Comparison of ENCODE assay signal across 8 cellular contexts in the genomic region with DNA sequence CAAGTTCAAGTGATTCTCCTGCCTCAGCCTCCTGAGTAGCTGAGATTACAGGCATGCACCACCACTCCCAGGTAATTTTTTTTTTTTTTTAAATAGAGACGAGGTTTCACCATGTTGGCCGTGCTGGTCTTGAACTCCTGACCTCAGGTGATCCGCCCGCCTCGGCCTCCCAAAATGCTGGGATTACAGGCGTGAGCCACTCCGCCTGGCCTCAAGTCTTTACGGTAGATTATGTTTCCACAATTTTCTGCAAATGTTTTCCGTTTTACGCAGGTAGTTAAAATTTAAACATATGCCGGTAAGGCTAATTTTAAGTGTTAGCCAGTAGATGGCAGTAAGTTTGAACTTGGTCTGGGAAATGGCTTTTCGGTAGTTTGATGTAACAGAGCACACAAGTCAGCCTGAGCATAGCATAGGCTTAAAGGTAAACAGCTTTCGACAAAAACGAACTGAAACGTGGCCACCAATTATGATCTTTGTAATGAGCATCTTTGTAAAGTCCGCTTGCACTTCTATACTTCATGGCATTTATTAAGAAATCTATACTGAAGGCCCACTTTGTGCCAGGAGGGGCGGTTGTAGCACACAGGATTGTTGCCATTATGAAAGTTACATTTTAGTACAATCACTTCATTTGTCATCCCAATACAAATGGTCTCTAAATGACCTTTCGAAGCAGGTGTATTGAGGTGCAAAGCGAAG. TPM values are rescaled to one million over a fixed set of nuclear protein-coding genes. Genes with fewer than 3 reads are reported as not detected.
DNase-seq lines count a peak whose midpoint lies in the region; ATAC-seq and TF ChIP-seq lines count a peak whose summit lies in the region.

No MANE protein-coding gene starts in this region.

- H3K4me1 Mint-ChIP-seq in activated CD4-positive, alpha-beta T cell treated with anti-CD3 and anti-CD28 coated beads for 36 hours = peaks cover 19% of the 10 kb centered on the region
- peaks cover 20% of the 10 kb centered on the region for H3K4me1 Mint-ChIP-seq in activated CD8-positive, alpha-beta T cell treated with anti-CD3 and anti-CD28 coated beads, Interleukin-2, amount 10 ng/mL, durations not matched to agents 7 days and 5 days (ENCODE audit: low read depth)
- peaks cover 4% of the 10 kb centered on the region for H3K4me1 Mint-ChIP-seq in glutamatergic neuron (ENCODE audit: low read depth, unreplicated experiment)

- no peak overlapping the region for H3K27ac Mint-ChIP-seq in activated CD4-positive, alpha-beta T cell treated with anti-CD3 and anti-CD28 coated beads for 36 hours
- peak overlapping the region; percentile 9 for H3K27ac Mint-ChIP-seq in activated CD8-positive, alpha-beta T cell treated with anti-CD3 and anti-CD28 coated beads, Interleukin-2, amount 10 ng/mL, durations not matched to agents 7 days and 5 days
- no peak overlapping the region for H3K27ac Mint-ChIP-seq in glutamatergic neuron (ENCODE audit: unreplicated experiment)

- H3K27me3 Mint-ChIP-seq in activated CD4-positive, alpha-beta T cell treated with anti-CD3 and anti-CD28 coated beads for 36 hours = no peaks in the 10 kb centered on the region
- no peaks in the 10 kb centered on the region for H3K27me3 Mint-ChIP-seq in activated CD8-positive, alpha-beta T cell treated with anti-CD3 and anti-CD28 coated beads, Interleukin-2, amount 10 ng/mL, durations not matched to agents 7 days and 5 days (ENCODE audit: low read depth)
- H3K27me3 Mint-ChIP-seq in glutamatergic neuron (ENCODE audit: unreplicated experiment) = peaks cover 6% of the 10 kb centered on the region

- intact Hi-C loops in activated CD4-positive, alpha-beta T cell treated with anti-CD3 and anti-CD28 coated beads for 36 hours (cut with DNase I, micrococcal nuclease) = loop anchor here (1.0 to 2.0 kb wide), 4 partner anchors 261 to 551 kb away; no protein-coding TSS in a partner anchor

- H3K36me3 Mint-ChIP-seq in activated CD4-positive, alpha-beta T cell treated with anti-CD3 and anti-CD28 coated beads for 36 hours (ENCODE audit: low read depth) = no peaks in the 10 kb centered on the region
- no peaks in the 10 kb centered on the region for H3K36me3 Mint-ChIP-seq in activated CD8-positive, alpha-beta T cell treated with anti-CD3 and anti-CD28 coated beads, Interleukin-2, amount 10 ng/mL, durations not matched to agents 7 days and 5 days (ENCODE audit: low read depth)
- H3K36me3 Mint-ChIP-seq in glutamatergic neuron (ENCODE audit: unreplicated experiment) = no peaks in the 10 kb centered on the region

- peak overlapping the region; percentile 4 for H3K4me3 Mint-ChIP-seq in activated CD4-positive, alpha-beta T cell treated with anti-CD3 and anti-CD28 coated beads for 36 hours
- H3K4me3 Mint-ChIP-seq in activated CD8-positive, alpha-beta T cell treated with anti-CD3 and anti-CD28 coated beads, Interleukin-2, amount 10 ng/mL, durations not matched to agents 7 days and 5 days = peak overlapping the region; percentile 41
- no peak overlapping the region for H3K4me3 Mint-ChIP-seq in glutamatergic neuron (ENCODE audit: unreplicated experiment)

- peak; percentile 53 for TF ChIP-seq CTCF in glutamatergic neuron (IDR thresholded peaks at IDR 0.05; ENCODE audit: partially characterized antibody, unreplicated experiment)
- TF ChIP-seq CTCF in retinal pigment epithelial cell (conservative IDR thresholded peaks at IDR 0.05; ENCODE audit: low read depth, low read length) = peak; percentile 71

- no peak for DNase-seq in activated CD4-positive, alpha-beta T cell treated with anti-CD3 and anti-CD28 coated beads for 36 hours
- DNase-seq in activated CD4-positive, alpha-beta T cell treated with anti-CD3 and anti-CD28 coated beads for 1 hour = no peak
- DNase-seq in H4 (ENCODE audit: low spot score) (peak; percentile 80), NCI-H146 (lab: John Stamatoyannopoulos, UW) (peak; percentile 57), glutamatergic neuron (no peak), retinal pigment epithelial cell (ENCODE audit: low read depth) (peak; percentile 41)
- DNase-seq in activated CD8-positive, alpha-beta T cell treated with anti-CD3 and anti-CD28 coated beads, Interleukin-2, amount 10 ng/mL, durations not matched to agents 7 days and 5 days = no peak

- POLR2A ChIA-PET in activated CD4-positive, alpha-beta T cell treated with anti-CD3 and anti-CD28 coated beads for 36 hours (lab: Charles Lee) = no interaction called here
- POLR2A ChIA-PET in activated CD8-positive, alpha-beta T cell treated with anti-CD3 and anti-CD28 coated beads, Interleukin-2, amount 10 ng/mL, durations not matched to agents 7 days and 5 days (lab: Charles Lee) = no interaction called here

- H3K4me3 ChIP-seq in retinal pigment epithelial cell (ENCODE audit: low read length) = no peak overlapping the region

- CTCF ChIA-PET in activated CD4-positive, alpha-beta T cell treated with anti-CD3 and anti-CD28 coated beads for 36 hours (lab: Charles Lee) = interaction anchor here (0.6 to 1.0 kb wide), 9 partner anchors 43 to 551 kb away, joined by 3 to 11 read pairs (median 3); no protein-coding TSS in a partner anchor
- CTCF ChIA-PET in activated CD8-positive, alpha-beta T cell treated with anti-CD3 and anti-CD28 coated beads, Interleukin-2, amount 10 ng/mL, durations not matched to agents 7 days and 5 days (lab: Charles Lee) = interaction anchor here (0.6 to 4.1 kb wide), 21 partner anchors 11 to 617 kb away, joined by 3 to 24 read pairs (median 4); a partner anchor contains a TSS

- H3K9me3 Mint-ChIP-seq in activated CD4-positive, alpha-beta T cell treated with anti-CD3 and anti-CD28 coated beads for 36 hours (ENCODE audit: low read depth) = no peaks in the 10 kb centered on the region
- no peaks in the 10 kb centered on the region for H3K9me3 Mint-ChIP-seq in activated CD8-positive, alpha-beta T cell treated with anti-CD3 and anti-CD28 coated beads, Interleukin-2, amount 10 ng/mL, durations not matched to agents 7 days and 5 days (ENCODE audit: insufficient read depth)
- H3K9me3 Mint-ChIP-seq in glutamatergic neuron (ENCODE audit: unreplicated experiment) = peaks cover 3% of the 10 kb centered on the region

- peak; percentile 84 for ATAC-seq in activated CD4-positive, alpha-beta T cell treated with anti-CD3 and anti-CD28 coated beads for 36 hours
- peak; percentile 55 for ATAC-seq in activated CD8-positive, alpha-beta T cell treated with anti-CD3 and anti-CD28 coated beads, Interleukin-2, amount 10 ng/mL, durations not matched to agents 7 days and 5 days
- no peak for ATAC-seq in GM19023 (IDR thresholded peaks at IDR 0.05; ENCODE audit: unreplicated experiment)

RNA-seq across cellular contexts. Expression of a gene that starts 31.1 kb away (rescaled TPM):
- total RNA-seq in activated CD4-positive, alpha-beta T cell treated with anti-CD3 and anti-CD28 coated beads for 36 hours = not detected
- total RNA-seq in H4 (2014; rRNA removed; shearing (Covaris generic)) = 0.08 TPM in 1 of 2 replicates, not detected in the other
- not detected for total RNA-seq in activated CD8-positive, alpha-beta T cell treated with anti-CD3 and anti-CD28 coated beads, Interleukin-2, amount 10 ng/mL, durations not matched to agents 7 days and 5 days
- total RNA-seq in glutamatergic neuron (ENCODE audit: unreplicated experiment) = not detected

Comparison
In these comparisons a context has a peak if more than half of its experiments do, and no peak if none do; other contexts are left out.
1. DNase-seq: peak in H4 (single experiment), NCI-H146 (single experiment) and retinal pigment epithelial cell (single experiment); none in activated CD4-positive, alpha-beta T cell treated with anti-CD3 and anti-CD28 coated beads for 36 hours (single experiment), activated CD4-positive, alpha-beta T cell treated with anti-CD3 and anti-CD28 coated beads for 1 hour (single experiment), activated CD8-positive, alpha-beta T cell treated with anti-CD3 and anti-CD28 coated beads, Interleukin-2, amount 10 ng/mL, durations not matched to agents 7 days and 5 days (single experiment) and glutamatergic neuron (single experiment).